Comparison of ENCODE assay signal across 8 cellular contexts in genomic region chr3:110626652-110627101, GRCh38.
A peak's percentile ranks its signal among the peaks of the same experiment; 100 is the strongest.
DNase-seq lines count a peak whose midpoint lies in the region; ATAC-seq and TF ChIP-seq lines count a peak whose summit lies in the region.
"Not testable (repeated sequence)": the region's sequence is repeated elsewhere in the genome, so short reads cannot be mapped to it uniquely, and the experiment has no call there.

No MANE protein-coding gene starts in this region.

- not testable (repeated sequence) for H3K9me3 Mint-ChIP-seq in activated CD8-positive, alpha-beta memory T cell treated with anti-CD3 and anti-CD28 coated beads, Interleukin-2, amount 10 ng/mL, durations not matched to agents 7 days and 5 days (ENCODE audit: low read depth); immature natural killer cell

- H3K4me1 Mint-ChIP-seq in activated CD8-positive, alpha-beta memory T cell treated with anti-CD3 and anti-CD28 coated beads, Interleukin-2, amount 10 ng/mL, durations not matched to agents 7 days and 5 days, result peaks cover 11% of the 10 kb centered on the region
- peaks cover 9 to 27% of the 10 kb centered on the region in 2 donors for H3K4me1 Mint-ChIP-seq in immature natural killer cell

- not testable (repeated sequence) for H3K36me3 Mint-ChIP-seq in activated CD8-positive, alpha-beta memory T cell treated with anti-CD3 and anti-CD28 coated beads, Interleukin-2, amount 10 ng/mL, durations not matched to agents 7 days and 5 days; immature natural killer cell

- not testable (repeated sequence) for H3K4me1 ChIP-seq in BLaER1 treated with 17β-estradiol and CSF1 and Interleukin-3, amounts not matched to agents 10 nM and 100 nM; SJCRH30; mammary epithelial cell (ENCODE audit: insufficient read depth, low read length)

- peak; percentile 14 for DNase-seq in ELR (ENCODE audit: low read depth)
- DNase-seq in SJCRH30, result peak; percentile 9 to 44
- DNase-seq in activated CD8-positive, alpha-beta memory T cell treated with anti-CD3 and anti-CD28 coated beads, Interleukin-2, amount 10 ng/mL, durations not matched to agents 7 days and 5 days, result not testable (repeated sequence)
- DNase-seq in mammary epithelial cell, result peak; percentile 16
- DNase-seq in immature natural killer cell, result peak; percentile 32 to 41 (median 40)
- peak; percentile 53 for DNase-seq in renal cortical epithelial cell (ENCODE audit: low read depth)

- H3K79me2 ChIP-seq in mammary epithelial cell (ENCODE audit: insufficient read depth, low read length), result not testable (repeated sequence)

- 87% methylated on average over 5 of the region's 5 CpGs for WGBS in mammary epithelial cell (ENCODE audit: low coverage, missing lambda C conversion rate)

- H3K27me3 Mint-ChIP-seq in activated CD8-positive, alpha-beta memory T cell treated with anti-CD3 and anti-CD28 coated beads, Interleukin-2, amount 10 ng/mL, durations not matched to agents 7 days and 5 days; immature natural killer cell (ENCODE audit: low read depth in 3 of 3): not testable (repeated sequence)

- H3K36me3 ChIP-seq in BLaER1 treated with 17β-estradiol and CSF1 and Interleukin-3, amounts not matched to agents 10 nM and 100 nM; SJCRH30; mammary epithelial cell (ENCODE audit: insufficient read depth, low read length): not testable (repeated sequence)

- dilution Hi-C loops in mammary epithelial cell (cut with HindIII; ENCODE audit: low sequenced_read_pairs), result not testable (repeated sequence)

- intact Hi-C loops in mammary epithelial cell (cut with micrococcal nuclease), result not testable (repeated sequence)

- peak; percentile 38 for ATAC-seq in HG02870 (IDR thresholded peaks at IDR 0.05; ENCODE audit: unreplicated experiment)
- ATAC-seq in activated CD8-positive, alpha-beta memory T cell treated with anti-CD3 and anti-CD28 coated beads, Interleukin-2, amount 10 ng/mL, durations not matched to agents 7 days and 5 days, result peak; percentile 33

- not testable (repeated sequence) for H3K27ac Mint-ChIP-seq in activated CD8-positive, alpha-beta memory T cell treated with anti-CD3 and anti-CD28 coated beads, Interleukin-2, amount 10 ng/mL, durations not matched to agents 7 days and 5 days
- peak overlapping the region; percentile 23 to 82 (median 46) for H3K27ac Mint-ChIP-seq in immature natural killer cell

- H2AFZ ChIP-seq in mammary epithelial cell (ENCODE audit: low read depth, low read length), result not testable (repeated sequence)

- not testable (repeated sequence) for H3K4me3 Mint-ChIP-seq in activated CD8-positive, alpha-beta memory T cell treated with anti-CD3 and anti-CD28 coated beads, Interleukin-2, amount 10 ng/mL, durations not matched to agents 7 days and 5 days
- peak overlapping the region; percentile 75 to 86 (median 78) for H3K4me3 Mint-ChIP-seq in immature natural killer cell

- H3K27ac ChIP-seq in BLaER1 treated with 17β-estradiol and CSF1 and Interleukin-3, amounts not matched to agents 10 nM and 100 nM; SJCRH30; mammary epithelial cell (ENCODE audit: insufficient read depth, low read depth, low read length): not testable (repeated sequence)

- not testable (repeated sequence) for TF ChIP-seq CTCF in mammary epithelial cell (conservative IDR thresholded peaks at IDR 0.05 in 1 of 2, IDR thresholded peaks at IDR 0.05 in 1 of 2; ENCODE audit: extremely low read depth in 1 of 2, insufficient read depth in 1 of 2, low read depth in 1 of 2, low read length in 2 of 2)

- in situ Hi-C loops in mammary epithelial cell (cut with MboI; ENCODE audit: low sequenced_read_pairs in 2 of 2), result not testable (repeated sequence)

- not testable (repeated sequence) for H3K9me3 ChIP-seq in BLaER1 treated with 17β-estradiol and CSF1 and Interleukin-3, amounts not matched to agents 10 nM and 100 nM (replicated peaks in 1 of 11); SJCRH30 (replicated peaks); mammary epithelial cell (replicated peaks; ENCODE audit: insufficient read depth, low read length)

- H3K4me2 ChIP-seq in BLaER1 treated with 17β-estradiol and CSF1 and Interleukin-3, amounts not matched to agents 10 nM and 100 nM, result peak overlapping the region; percentile 44 to 62 (median 51); a peak in 20 of 22 replicates
- not testable (repeated sequence) for H3K4me2 ChIP-seq in mammary epithelial cell (ENCODE audit: insufficient read depth, low read depth, low read length)

- H3K4me3 ChIP-seq in BLaER1 treated with 17β-estradiol and CSF1 and Interleukin-3, amounts not matched to agents 10 nM and 100 nM, result peak overlapping the region in 6 of 10 experiments; percentile 21 to 47 (median 26); a peak in 7 of 20 replicates
- H3K4me3 ChIP-seq in SJCRH30; mammary epithelial cell (replicated peaks in 1 of 3; ENCODE audit: insufficient read depth in 1 of 3, low read depth in 2 of 3, low read length in 3 of 3): not testable (repeated sequence)

- not testable (repeated sequence) for BruUV-seq in mammary epithelial cell (replicated peaks; lab: Mats Ljungman, UMichigan)

- not testable (repeated sequence) for H4K20me1 ChIP-seq in BLaER1 treated with 17β-estradiol and CSF1 and Interleukin-3, amounts not matched to agents 10 nM and 100 nM; mammary epithelial cell (ENCODE audit: insufficient read depth, low read length)

- H3K27me3 ChIP-seq in BLaER1 treated with 17β-estradiol and CSF1 and Interleukin-3, amounts not matched to agents 10 nM and 100 nM; SJCRH30; mammary epithelial cell (ENCODE audit: insufficient read depth, low read length): not testable (repeated sequence)

- CTCF ChIA-PET in activated CD8-positive, alpha-beta memory T cell treated with anti-CD3 and anti-CD28 coated beads, Interleukin-2, amount 10 ng/mL, durations not matched to agents 7 days and 5 days (lab: Charles Lee); mammary epithelial cell (lab: Charles Lee; ENCODE audit: low non-redundant PET): not testable (repeated sequence)

- H3K9ac ChIP-seq in BLaER1 treated with 17β-estradiol and CSF1 and Interleukin-3, amounts not matched to agents 10 nM and 100 nM; mammary epithelial cell (ENCODE audit: insufficient read depth, low read length): not testable (repeated sequence)
